ENCODE assay signal across 14 cellular contexts in the genomic region with DNA sequence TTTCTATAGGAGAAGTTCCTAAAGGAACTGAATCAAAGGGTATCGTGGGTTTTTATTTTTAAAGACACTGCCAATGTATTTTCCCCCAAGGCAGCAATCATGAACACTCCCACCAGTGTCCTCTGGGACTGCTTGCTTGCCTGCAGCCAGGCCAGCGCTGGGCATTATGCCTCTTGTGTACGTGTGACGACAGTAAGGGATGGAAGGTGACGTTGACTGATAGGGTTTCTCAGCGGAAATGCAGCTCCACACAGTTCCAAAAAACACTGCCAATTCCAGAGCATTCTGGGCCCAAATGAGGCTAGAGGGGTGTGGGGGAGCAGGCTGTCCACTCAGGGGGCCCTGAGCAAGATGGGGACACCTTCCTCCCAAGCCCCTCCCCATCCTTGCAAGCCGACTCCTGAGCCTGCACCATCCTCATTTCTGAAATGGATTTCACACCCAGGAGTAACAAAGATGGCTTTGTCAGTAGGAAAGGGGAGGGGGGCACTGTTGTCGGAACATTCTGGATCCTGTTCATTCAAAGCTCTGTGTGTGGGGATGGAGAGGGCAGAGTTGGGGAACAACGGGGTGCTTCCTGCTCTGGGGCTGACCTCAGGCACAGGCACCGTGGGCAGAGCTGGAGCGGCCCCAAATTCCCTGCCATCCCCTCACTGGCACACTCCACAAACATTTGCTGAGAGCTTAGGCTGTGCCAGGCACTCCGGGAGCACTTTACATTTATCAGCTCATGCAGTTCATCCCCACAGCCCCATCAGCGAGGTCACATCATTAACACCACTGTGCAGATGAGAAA. TPM values are rescaled to one million over a fixed set of nuclear protein-coding genes. Genes with fewer than 3 reads are reported as not detected.
A peak's percentile ranks its signal among the peaks of the same experiment; 100 is the strongest.
DNase-seq lines count a peak whose midpoint lies in the region; ATAC-seq and TF ChIP-seq lines count a peak whose summit lies in the region.
"Had no signal": no experiment of that assay in that cellular context is flagged by ENCODE, and none has a peak within 500 bp of the region (broad histone marks: within the 10 kb centered on the region; RNA-seq: fewer than 3 reads in every experiment).

No MANE protein-coding gene starts in this region.

- H3K27me3 Mint-ChIP-seq in CD4-positive, alpha-beta T cell: no peaks in the 10 kb centered on the region
- no peaks in the 10 kb centered on the region for H3K27me3 Mint-ChIP-seq in T-helper 17 cell

- POLR2A ChIA-PET in CD4-positive, alpha-beta T cell (lab: Charles Lee): interaction anchor here (1.4 kb wide), 1 partner anchor 10 kb away, joined by 6 read pairs; no protein-coding TSS in a partner anchor

- no peak for ATAC-seq in CD4-positive, alpha-beta T cell (ENCODE audit: poor library complexity)
- ATAC-seq in T-helper 17 cell (no peak), GM18502 (IDR thresholded peaks at IDR 0.05; ENCODE audit: poor library complexity, unreplicated experiment) (no peak)

- peaks cover 24% of the 10 kb centered on the region for H3K36me3 Mint-ChIP-seq in CD4-positive, alpha-beta T cell (ENCODE audit: low read depth)
- H3K36me3 Mint-ChIP-seq in T-helper 17 cell (ENCODE audit: low read depth): peaks cover 11% of the 10 kb centered on the region

- H3K27ac Mint-ChIP-seq in CD4-positive, alpha-beta T cell: peak overlapping the region; percentile 36
- H3K27ac Mint-ChIP-seq in T-helper 17 cell: peak overlapping the region; percentile 76

- no peak overlapping the region for H3K27ac ChIP-seq in CD4-positive, alpha-beta T cell (ENCODE audit: low read depth, low read length)
- H3K27ac ChIP-seq: uterus had no signal

- H3K9me3 ChIP-seq in CD4-positive, alpha-beta T cell (ENCODE audit: control insufficient read depth, low read length): no peaks in the 10 kb centered on the region
- H3K9me3 ChIP-seq in T-helper 17 cell (ENCODE audit: control insufficient read depth, low read length, poor library complexity, severe bottlenecking): peaks cover 3% of the 10 kb centered on the region
- H3K9me3 ChIP-seq: uterus had no signal

- H3K27me3 ChIP-seq in CD4-positive, alpha-beta T cell (ENCODE audit: control insufficient read depth, insufficient read depth, low read length): no peaks in the 10 kb centered on the region
- H3K27me3 ChIP-seq: uterus had no signal

- peaks cover 35% of the 10 kb centered on the region for H3K4me1 Mint-ChIP-seq in CD4-positive, alpha-beta T cell (ENCODE audit: low read depth)
- peaks cover 50% of the 10 kb centered on the region for H3K4me1 Mint-ChIP-seq in T-helper 17 cell
- H3K4me1 Mint-ChIP-seq: nephron progenitor cell had no signal

- H3K4me3 Mint-ChIP-seq in CD4-positive, alpha-beta T cell: no peak overlapping the region
- peak overlapping the region; percentile 5 for H3K4me3 Mint-ChIP-seq in T-helper 17 cell
- H3K4me3 Mint-ChIP-seq: nephron progenitor cell had no signal

- peaks cover 3% of the 10 kb centered on the region for H3K9me3 Mint-ChIP-seq in CD4-positive, alpha-beta T cell

- TF ChIP-seq CTCF in CD4-positive, alpha-beta T cell (IDR thresholded peaks at IDR 0.05): no peak

- intact Hi-C loops in CD4-positive, alpha-beta T cell (cut with DNase I, micrococcal nuclease): no loop called here
- intact Hi-C loops in head of caudate nucleus (cut with DNase I) (loop anchor here (5.0 kb wide), 1 partner anchor 150 kb away; no protein-coding TSS in a partner anchor), posterior cingulate gyrus (cut with DNase I) (no loop called here)

- no peak for DNase-seq in CD4-positive, alpha-beta T cell
- DNase-seq in T-helper 17 cell (no peak), head of caudate nucleus (peak in 37 of 42 donors; percentile 37 to 89 (median 67)), posterior cingulate gyrus (peak in 7 of 10 donors; percentile 51 to 94 (median 67)), 8988T (no peak), activated T-cell treated with anti-CD3 and anti-CD28 coated beads for 4 hours (no peak), RPMI8226 (no peak)
- DNase-seq: activated CD4-positive, alpha-beta T cell treated with anti-CD3 and anti-CD28 coated beads for 4 hours; activated T-cell treated with anti-CD3 and anti-CD28 coated beads, Interleukin-2, amount 50 U/mL, for 1 hour; nephron progenitor cell; stimulated activated naive CD4-positive, alpha-beta T cell treated with Interleukin-2 at 50 U/mL for 16 hours; T1000; uterus had no signal

- CTCF ChIA-PET in CD4-positive, alpha-beta T cell (lab: Charles Lee): no interaction called here

RNA-seq across cellular contexts. Expression of gene PREX1, which starts 20.0 kb away (rescaled TPM):
- total RNA-seq in CD4-positive, alpha-beta T cell: 10 to 100 TPM; 73.9 to 74.5 TPM
- total RNA-seq in T-helper 17 cell: 100 to 1,000 TPM; 188 to 200 TPM

Comparison
In these comparisons a context has a peak if more than half of its experiments do, and no peak if none do; other contexts are left out.
1. DNase-seq: peak in head of caudate nucleus (37 of 42) and posterior cingulate gyrus (7 of 10); none in CD4-positive, alpha-beta T cell (0 of 10), T-helper 17 cell (0 of 3), 8988T (single experiment), activated T-cell treated with anti-CD3 and anti-CD28 coated beads for 4 hours (single experiment) and RPMI8226 (single experiment).